Comparison of ENCODE assay signal across 21 cellular contexts in the genomic region with DNA sequence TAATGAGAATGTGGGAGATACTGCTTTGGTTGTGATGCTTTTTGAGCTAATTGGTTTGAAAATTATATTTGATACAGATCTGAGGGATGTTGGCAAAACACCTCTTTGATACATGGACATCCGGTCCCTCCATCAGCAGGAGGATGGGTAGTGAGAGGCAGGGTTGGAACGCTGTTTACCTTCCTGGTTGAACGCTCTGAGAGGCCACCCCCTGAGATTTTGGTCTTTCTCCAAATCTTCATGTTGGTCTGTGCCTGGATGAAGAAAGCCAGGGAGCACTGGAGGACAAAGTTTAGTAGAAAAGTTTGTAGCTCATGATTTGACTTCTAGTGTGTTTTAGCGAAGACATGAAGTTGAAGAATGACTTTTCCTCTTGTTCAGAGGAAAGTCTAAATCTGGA.
A peak's percentile ranks its signal among the peaks of the same experiment; 100 is the strongest.
DNase-seq lines count a peak whose midpoint lies in the region; ATAC-seq and TF ChIP-seq lines count a peak whose summit lies in the region.
"Had no signal": no experiment of that assay in that cellular context is flagged by ENCODE, and none has a peak within 500 bp of the region (broad histone marks: within the 10 kb centered on the region; RNA-seq: fewer than 3 reads in every experiment).

No MANE protein-coding gene starts in this region.

- TF ChIP-seq CTCF in choroid plexus epithelial cell (conservative IDR thresholded peaks at IDR 0.05; ENCODE audit: low read depth, low read length) (peak; percentile 7), psoas muscle (IDR thresholded peaks at IDR 0.05) (no peak)

- peak; percentile 36 for DNase-seq in NCI-H2196 (lab: John Stamatoyannopoulos, UW; ENCODE audit: unreplicated experiment)
- DNase-seq in NCI-H2196 treated with DMSO at 0.1 percent for 48 hours (lab: John Stamatoyannopoulos, UW; ENCODE audit: unreplicated experiment), result no peak
- no peak for DNase-seq in Karpas-422
- DNase-seq in choroid plexus epithelial cell (ENCODE audit: low read depth), result peak; percentile 55
- no peak for DNase-seq in psoas muscle
- no peak for DNase-seq in activated CD4-positive, alpha-beta T cell treated with anti-CD3 and anti-CD28 coated beads, Interleukin-2, amount 50 U/mL, for 1 hour
- no peak for DNase-seq in epidermal melanocyte (ENCODE audit: insufficient read length, low spot score)
- DNase-seq: activated CD4-positive, alpha-beta memory T cell treated with anti-CD3 and anti-CD28 coated beads, Interleukin-2, amount 10 ng/mL, durations not matched to agents 7 days and 5 days; activated naive CD4-positive, alpha-beta T cell treated with anti-CD3 and anti-CD28 coated beads for 36 hours; activated T-cell treated with anti-CD3 and anti-CD28 coated beads for 4 hours; aorta; effector memory CD4-positive, alpha-beta T cell; NCI-H1694; NCI-H226; uterus; WERI-Rb-1 had no signal

- no peaks in the 10 kb centered on the region for H3K9me2 ChIP-seq in Karpas-422 (replicated peaks; ENCODE audit: insufficient read depth, low read length)

- H4K20me1 ChIP-seq in Karpas-422 (ENCODE audit: insufficient read depth, low read depth, low read length), result no peaks in the 10 kb centered on the region

- peaks cover 100% of the 10 kb centered on the region for H3K79me2 ChIP-seq in Karpas-422 (ENCODE audit: low read length)

- no peak overlapping the region for H3K9ac ChIP-seq in Karpas-422 (ENCODE audit: low read length)
- H3K9ac ChIP-seq: BLaER1 had no signal

- intact Hi-C loops in psoas muscle (cut with DNase I), result no loop called here

- ATAC-seq in psoas muscle, result no peak
- no peak for ATAC-seq in HG02678 (IDR thresholded peaks at IDR 0.05; ENCODE audit: unreplicated experiment)
- ATAC-seq: natural killer cell treated with Interleukin-12 subunit alpha and Interleukin-12 subunit beta and Interleukin-15 and Interleukin-18, amount 100 ng/mL, for 72 hours; Panc1 had no signal

- H3K27me3 ChIP-seq in Karpas-422 (ENCODE audit: low read length), result no peaks in the 10 kb centered on the region
- no peaks in the 10 kb centered on the region for H3K27me3 ChIP-seq in psoas muscle (ENCODE audit: insufficient read depth in 3 of 3, low read length in 2 of 3)
- H3K27me3 ChIP-seq: BLaER1, uterus had no signal

- no peak overlapping the region for H3K4me3 ChIP-seq in Karpas-422 (ENCODE audit: low read length)
- H3K4me3 ChIP-seq in choroid plexus epithelial cell (ENCODE audit: low read depth, low read length), result no peak overlapping the region
- H3K4me3 ChIP-seq in psoas muscle, result no peak overlapping the region
- H3K4me3 ChIP-seq: BLaER1, SK-N-MC, uterus had no signal

- H3K36me3 ChIP-seq in Karpas-422 (ENCODE audit: insufficient read depth, low read length), result peaks cover 18% of the 10 kb centered on the region
- no peaks in the 10 kb centered on the region for H3K36me3 ChIP-seq in psoas muscle (ENCODE audit: insufficient read depth in 1 of 2, low read depth in 1 of 2)
- H3K36me3 ChIP-seq: uterus had no signal

- 37 to 63% (median 45%) methylated on average over 4 of the region's 4 CpGs for WGBS in psoas muscle, 3 donors

- H2AFZ ChIP-seq in Karpas-422 (ENCODE audit: low read length), result no peak overlapping the region

- H3K9me3 ChIP-seq in Karpas-422 (ENCODE audit: low read length), result no peaks in the 10 kb centered on the region
- no peaks in the 10 kb centered on the region for H3K9me3 ChIP-seq in psoas muscle
- H3K9me3 ChIP-seq: BLaER1, uterus had no signal

- H3K27ac ChIP-seq in Karpas-422 (ENCODE audit: low read length) (peak overlapping the region; percentile 78), psoas muscle (peak overlapping the region; percentile 73)
- H3K27ac ChIP-seq: BLaER1, SK-N-MC, uterus, WERI-Rb-1 had no signal

- H3K4me2 ChIP-seq in Karpas-422 (ENCODE audit: low read depth, low read length, poor library complexity, severe bottlenecking), result peak overlapping the region; percentile 24
- H3K4me2 ChIP-seq: BLaER1 had no signal

- H3K4me1 ChIP-seq in Karpas-422 (ENCODE audit: low read length) (peaks cover 55% of the 10 kb centered on the region), psoas muscle (peaks cover 40% of the 10 kb centered on the region)
- H3K4me1 ChIP-seq: uterus had no signal

Comparison
In these comparisons a context has a peak if more than half of its experiments do, and no peak if none do; other contexts are left out.
1. DNase-seq: peak in NCI-H2196 (single experiment) and choroid plexus epithelial cell (single experiment); none in NCI-H2196 treated with DMSO at 0.1 percent for 48 hours (single experiment), Karpas-422 (single experiment), psoas muscle (0 of 2), activated CD4-positive, alpha-beta T cell treated with anti-CD3 and anti-CD28 coated beads, Interleukin-2, amount 50 U/mL, for 1 hour (single experiment) and epidermal melanocyte (single experiment).